Comparison of ENCODE assay signal across 1 cellular context in the genomic region with DNA sequence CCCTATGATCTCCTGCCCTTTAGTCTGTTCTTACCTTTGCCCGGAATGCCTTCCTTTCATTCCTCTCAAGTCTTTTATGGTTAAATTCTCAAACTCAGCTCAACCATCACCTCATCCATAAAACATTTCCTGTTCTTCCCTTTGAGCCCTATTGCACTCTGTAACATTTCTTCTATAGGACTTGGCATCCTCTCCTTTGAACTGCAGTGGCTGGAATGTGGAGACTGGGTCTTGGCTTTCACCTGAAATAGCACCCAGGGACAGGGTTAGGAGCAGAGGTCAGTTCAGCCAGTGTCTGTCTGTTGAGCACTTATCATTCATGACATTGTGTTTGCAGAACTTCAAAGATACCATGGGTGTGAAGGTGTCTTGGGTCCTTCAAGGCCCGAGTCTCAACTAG.
TF ChIP-seq lines count a peak whose summit lies in the region.

No MANE protein-coding gene starts in this region.

TF ChIP-seq in GM23338, 12 proteins besides CTCF, POLR2A, EP300 and RAD21 (continued from another document):
- TF ChIP-seq, protein P1, sequence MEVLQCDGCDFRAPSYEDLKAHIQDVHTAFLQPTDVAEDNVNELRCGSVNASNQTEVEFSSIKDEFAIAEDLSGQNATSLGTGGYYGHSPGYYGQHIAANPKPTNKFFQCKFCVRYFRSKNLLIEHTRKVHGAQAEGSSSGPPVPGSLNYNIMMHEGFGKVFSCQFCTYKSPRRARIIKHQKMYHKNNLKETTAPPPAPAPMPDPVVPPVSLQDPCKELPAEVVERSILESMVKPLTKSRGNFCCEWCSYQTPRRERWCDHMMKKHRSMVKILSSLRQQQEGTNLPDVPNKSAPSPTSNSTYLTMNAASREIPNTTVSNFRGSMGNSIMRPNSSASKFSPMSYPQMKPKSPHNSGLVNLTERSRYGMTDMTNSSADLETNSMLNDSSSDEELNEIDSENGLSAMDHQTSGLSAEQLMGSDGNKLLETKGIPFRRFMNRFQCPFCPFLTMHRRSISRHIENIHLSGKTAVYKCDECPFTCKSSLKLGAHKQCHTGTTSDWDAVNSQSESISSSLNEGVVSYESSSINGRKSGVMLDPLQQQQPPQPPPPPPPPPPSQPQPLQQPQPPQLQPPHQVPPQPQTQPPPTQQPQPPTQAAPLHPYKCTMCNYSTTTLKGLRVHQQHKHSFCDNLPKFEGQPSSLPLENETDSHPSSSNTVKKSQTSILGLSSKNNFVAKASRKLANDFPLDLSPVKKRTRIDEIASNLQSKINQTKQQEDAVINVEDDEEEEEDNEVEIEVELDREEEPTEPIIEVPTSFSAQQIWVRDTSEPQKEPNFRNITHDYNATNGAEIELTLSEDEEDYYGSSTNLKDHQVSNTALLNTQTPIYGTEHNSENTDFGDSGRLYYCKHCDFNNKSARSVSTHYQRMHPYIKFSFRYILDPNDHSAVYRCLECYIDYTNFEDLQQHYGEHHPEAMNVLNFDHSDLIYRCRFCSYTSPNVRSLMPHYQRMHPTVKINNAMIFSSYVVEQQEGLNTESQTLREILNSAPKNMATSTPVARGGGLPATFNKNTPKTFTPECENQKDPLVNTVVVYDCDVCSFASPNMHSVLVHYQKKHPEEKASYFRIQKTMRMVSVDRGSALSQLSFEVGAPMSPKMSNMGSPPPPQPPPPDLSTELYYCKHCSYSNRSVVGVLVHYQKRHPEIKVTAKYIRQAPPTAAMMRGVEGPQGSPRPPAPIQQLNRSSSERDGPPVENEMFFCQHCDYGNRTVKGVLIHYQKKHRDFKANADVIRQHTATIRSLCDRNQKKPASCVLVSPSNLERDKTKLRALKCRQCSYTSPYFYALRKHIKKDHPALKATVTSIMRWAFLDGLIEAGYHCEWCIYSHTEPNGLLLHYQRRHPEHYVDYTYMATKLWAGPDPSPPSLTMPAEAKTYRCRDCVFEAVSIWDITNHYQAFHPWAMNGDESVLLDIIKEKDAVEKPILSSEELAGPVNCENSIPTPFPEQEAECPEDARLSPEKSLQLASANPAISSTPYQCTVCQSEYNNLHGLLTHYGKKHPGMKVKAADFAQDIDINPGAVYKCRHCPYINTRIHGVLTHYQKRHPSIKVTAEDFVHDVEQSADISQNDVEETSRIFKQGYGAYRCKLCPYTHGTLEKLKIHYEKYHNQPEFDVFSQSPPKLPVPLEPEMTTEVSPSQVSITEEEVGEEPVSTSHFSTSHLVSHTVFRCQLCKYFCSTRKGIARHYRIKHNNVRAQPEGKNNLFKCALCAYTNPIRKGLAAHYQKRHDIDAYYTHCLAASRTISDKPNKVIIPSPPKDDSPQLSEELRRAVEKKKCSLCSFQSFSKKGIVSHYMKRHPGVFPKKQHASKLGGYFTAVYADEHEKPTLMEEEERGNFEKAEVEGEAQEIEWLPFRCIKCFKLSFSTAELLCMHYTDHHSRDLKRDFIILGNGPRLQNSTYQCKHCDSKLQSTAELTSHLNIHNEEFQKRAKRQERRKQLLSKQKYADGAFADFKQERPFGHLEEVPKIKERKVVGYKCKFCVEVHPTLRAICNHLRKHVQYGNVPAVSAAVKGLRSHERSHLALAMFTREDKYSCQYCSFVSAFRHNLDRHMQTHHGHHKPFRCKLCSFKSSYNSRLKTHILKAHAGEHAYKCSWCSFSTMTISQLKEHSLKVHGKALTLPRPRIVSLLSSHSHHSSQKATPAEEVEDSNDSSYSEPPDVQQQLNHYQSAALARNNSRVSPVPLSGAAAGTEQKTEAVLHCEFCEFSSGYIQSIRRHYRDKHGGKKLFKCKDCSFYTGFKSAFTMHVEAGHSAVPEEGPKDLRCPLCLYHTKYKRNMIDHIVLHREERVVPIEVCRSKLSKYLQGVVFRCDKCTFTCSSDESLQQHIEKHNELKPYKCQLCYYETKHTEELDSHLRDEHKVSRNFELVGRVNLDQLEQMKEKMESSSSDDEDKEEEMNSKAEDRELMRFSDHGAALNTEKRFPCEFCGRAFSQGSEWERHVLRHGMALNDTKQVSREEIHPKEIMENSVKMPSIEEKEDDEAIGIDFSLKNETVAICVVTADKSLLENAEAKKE (CRISPR knock-in tag; IDR thresholded peaks at IDR 0.05) = no peak
- no peak for TF ChIP-seq POLR2AphosphoS5 (IDR thresholded peaks at IDR 0.05; ENCODE audit: low read depth)
- TF ChIP-seq ZNF114 (CRISPR knock-in tag; IDR thresholded peaks at IDR 0.05) = no peak
- TF ChIP-seq, protein P2, sequence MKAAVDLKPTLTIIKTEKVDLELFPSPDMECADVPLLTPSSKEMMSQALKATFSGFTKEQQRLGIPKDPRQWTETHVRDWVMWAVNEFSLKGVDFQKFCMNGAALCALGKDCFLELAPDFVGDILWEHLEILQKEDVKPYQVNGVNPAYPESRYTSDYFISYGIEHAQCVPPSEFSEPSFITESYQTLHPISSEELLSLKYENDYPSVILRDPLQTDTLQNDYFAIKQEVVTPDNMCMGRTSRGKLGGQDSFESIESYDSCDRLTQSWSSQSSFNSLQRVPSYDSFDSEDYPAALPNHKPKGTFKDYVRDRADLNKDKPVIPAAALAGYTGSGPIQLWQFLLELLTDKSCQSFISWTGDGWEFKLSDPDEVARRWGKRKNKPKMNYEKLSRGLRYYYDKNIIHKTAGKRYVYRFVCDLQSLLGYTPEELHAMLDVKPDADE (IDR thresholded peaks at IDR 0.05) = no peak
- no peak for TF ChIP-seq NANOG (IDR thresholded peaks at IDR 0.05; ENCODE audit: borderline replicate concordance)
- no peak for TF ChIP-seq JUNB (IDR thresholded peaks at IDR 0.05; ENCODE audit: unreplicated experiment)
- no peak for TF ChIP-seq STAT1 (IDR thresholded peaks at IDR 0.05; ENCODE audit: unreplicated experiment)
- TF ChIP-seq REST (IDR thresholded peaks at IDR 0.05; ENCODE audit: unreplicated experiment) = no peak
- no peak for TF ChIP-seq ZNF331 (CRISPR knock-in tag; IDR thresholded peaks at IDR 0.05; ENCODE audit: low read depth)
